In the genomic region with DNA sequence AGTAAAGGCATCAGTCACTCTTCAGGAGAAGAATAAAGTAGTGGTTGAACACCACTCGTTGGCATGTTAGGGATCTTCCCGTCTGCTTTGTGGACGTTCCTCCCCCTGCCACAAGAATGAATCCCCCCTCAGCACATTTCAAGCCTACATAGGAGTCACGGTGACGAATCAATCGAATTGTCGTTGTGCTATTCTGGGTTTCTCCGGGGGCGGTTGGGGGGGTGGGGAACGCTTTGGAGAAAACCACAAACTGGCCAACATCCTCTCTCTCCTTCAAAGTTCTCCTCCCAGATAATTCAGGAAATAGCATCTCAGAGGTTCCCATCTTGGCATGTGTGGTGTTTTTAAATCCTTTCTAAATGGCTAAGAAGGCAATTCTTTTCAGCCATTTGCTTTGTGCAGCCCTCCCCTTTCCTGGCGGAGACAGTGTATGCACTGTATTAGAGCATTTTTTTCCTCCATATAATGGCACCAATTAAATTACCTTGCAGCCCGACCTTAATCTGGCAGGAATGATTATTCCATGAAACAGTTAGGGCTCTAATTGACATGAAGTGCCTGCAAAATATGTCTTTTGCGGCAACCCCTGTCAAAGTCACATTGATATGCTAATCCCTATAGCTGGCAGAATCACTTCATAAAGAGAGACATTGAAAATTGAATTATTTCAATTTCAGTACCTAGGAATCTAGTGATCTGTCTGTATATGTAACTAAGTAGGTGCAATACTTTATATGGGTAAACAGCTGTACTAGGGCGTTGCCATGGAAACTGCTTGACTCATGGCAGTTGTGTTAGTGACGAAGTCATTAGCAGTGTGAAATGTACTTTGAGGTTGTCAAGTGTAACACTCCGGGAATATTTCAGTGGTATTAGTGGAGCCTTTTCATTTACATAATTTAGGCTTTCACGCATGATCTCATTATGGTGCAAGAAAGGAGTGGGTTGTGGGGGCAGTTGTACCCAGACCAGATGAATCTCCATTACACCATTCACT, we compare ENCODE assay signal across 13 cellular contexts.
DNase-seq lines count a peak whose midpoint lies in the region; ATAC-seq, FAIRE-seq and TF ChIP-seq lines count a peak whose summit lies in the region.
"Had no signal": no experiment of that assay in that cellular context is flagged by ENCODE, and none has a peak within 500 bp of the region (broad histone marks: within the 10 kb centered on the region; RNA-seq: fewer than 3 reads in every experiment).

No MANE protein-coding gene starts in this region.

- no peak overlapping the region for H3K27ac ChIP-seq in K562 (ENCODE audit: extremely low read depth, low read depth, low read length)
- H3K27ac ChIP-seq in mesenchymal stem cell (ENCODE audit: low read length, poor library complexity, severe bottlenecking) = no peak overlapping the region
- H3K27ac ChIP-seq in OCI-LY7 (ENCODE audit: low read depth, low read length, poor library complexity, severe bottlenecking) = no peak overlapping the region
- no peak overlapping the region for H3K27ac ChIP-seq in kidney (ENCODE audit: low read depth in 2 of 2, low read length in 2 of 2)
- H3K27ac ChIP-seq: adrenal gland, esophagus muscularis mucosa had no signal

- no peak for TF ChIP-seq EP300 in K562 (IDR thresholded peaks at IDR 0.05; ENCODE audit: low read length)

- no peak overlapping the region for H3K23ac ChIP-seq in mesenchymal stem cell (ENCODE audit: low read length in 2 of 2)

- no peaks in the 10 kb centered on the region for H3K9me3 Mint-ChIP-seq in immature natural killer cell
- H3K9me3 Mint-ChIP-seq: CD4-positive, alpha-beta memory T cell had no signal

- WGBS in K562 (ENCODE audit: insufficient coverage, low coverage, missing lambda C conversion rate) = 1% methylated on average over 16 of the region's 17 CpGs
- 85% methylated on average over 8 of the region's 17 CpGs for WGBS in mesenchymal stem cell

- H3K36me3 Mint-ChIP-seq in immature natural killer cell = no peaks in the 10 kb centered on the region
- H3K36me3 Mint-ChIP-seq: CD4-positive, alpha-beta memory T cell had no signal

- H3K79me2 ChIP-seq in K562 (ENCODE audit: control insufficient read depth, insufficient read depth, low read length) (no peaks in the 10 kb centered on the region), OCI-LY7 (ENCODE audit: insufficient read depth, low read depth, low read length) (no peaks in the 10 kb centered on the region)

- no peaks in the 10 kb centered on the region for H3K9me2 ChIP-seq in OCI-LY7 (ENCODE audit: insufficient read depth, low read length)

- BruUV-seq in K562 (replicated peaks; lab: Mats Ljungman, UMichigan) (no TSS peak), OCI-LY7 (replicated peaks; lab: Mats Ljungman, UMichigan) (no TSS peak)

- H2AFZ ChIP-seq in K562 (ENCODE audit: low read depth, low read length) (no peak overlapping the region), mesenchymal stem cell (ENCODE audit: low read depth, low read length) (no peak overlapping the region), OCI-LY7 (ENCODE audit: low read length) (no peak overlapping the region)

- H3K18ac ChIP-seq in mesenchymal stem cell (ENCODE audit: low read depth in 1 of 2, low read length in 2 of 2) = no peak overlapping the region

- H4K91ac ChIP-seq in mesenchymal stem cell (ENCODE audit: low read length) = no peak overlapping the region

- no peak overlapping the region for H3K27ac Mint-ChIP-seq in immature natural killer cell
- H3K27ac Mint-ChIP-seq: CD4-positive, alpha-beta memory T cell had no signal

- TF ChIP-seq RAD21 in K562 (CRISPR knock-in tag; conservative IDR thresholded peaks at IDR 0.05 in 1 of 2, IDR thresholded peaks at IDR 0.05 in 1 of 2) = no peak

- no peak for FAIRE-seq in K562 (lab: Jason Lieb, UNC)
- FAIRE-seq in kidney (lab: Jason Lieb, UNC) = no peak

- intact Hi-C loops in K562 (cut with micrococcal nuclease) = no loop called here
- intact Hi-C loops in OCI-LY7 (cut with micrococcal nuclease; ENCODE audit: unreplicated experiment) = no loop called here
- intact Hi-C loops in kidney (cut with DNase I) = no loop called here

- no peak for ATAC-seq in K562

- peaks cover 0 to 9% (median 4%) of the 10 kb centered on the region in 3 donors for H3K27me3 Mint-ChIP-seq in immature natural killer cell (ENCODE audit: low read depth in 3 of 3)

- H3K4me3 ChIP-seq in K562 (no peak overlapping the region), mesenchymal stem cell (ENCODE audit: insufficient read depth in 1 of 2, low read depth in 1 of 2, low read length in 2 of 2) (no peak overlapping the region), OCI-LY7 (ENCODE audit: low read depth, low read length, poor library complexity, severe bottlenecking) (no peak overlapping the region), kidney (ENCODE audit: low read length in 2 of 2) (no peak overlapping the region)
- H3K4me3 ChIP-seq: adrenal gland, esophagus muscularis mucosa had no signal

- H3K14ac ChIP-seq in mesenchymal stem cell (ENCODE audit: low read length in 2 of 2) = no peak overlapping the region

- H2BK120ac ChIP-seq in mesenchymal stem cell (ENCODE audit: low read depth, low read length) = no peak overlapping the region

- DNase-seq in DMS53 (lab: John Stamatoyannopoulos, UW) (peak; percentile 90), NCI-H1436 treated with DMSO at 0.1 percent for 48 hours (lab: John Stamatoyannopoulos, UW) (peak; percentile 74), K562 (ENCODE audit: extremely low read depth in 1 of 4, low spot score in 3 of 4) (peak in 1 of 4 experiments; percentile 4), mesenchymal stem cell (peak; percentile 45), OCI-LY7 (ENCODE audit: low spot score) (no peak), kidney (no peak), immature natural killer cell (no peak), GM20000 (ENCODE audit: low spot score) (no peak)
- DNase-seq: adrenal gland; CD4-positive, alpha-beta memory T cell; NCI-H446 treated with DMSO at 0.1 percent for 48 hours; T-helper 2 cell had no signal

- no peak for TF ChIP-seq CTCF in K562 (IDR thresholded peaks at IDR 0.05 in 2 of 3, conservative IDR thresholded peaks at IDR 0.05 in 1 of 3; ENCODE audit: insufficient read depth in 2 of 3, low read depth in 1 of 3, low read length in 3 of 3)
- TF ChIP-seq CTCF in OCI-LY7 (conservative IDR thresholded peaks at IDR 0.05; ENCODE audit: low read length) = no peak
- no peak for TF ChIP-seq CTCF in kidney (IDR thresholded peaks at IDR 0.05; ENCODE audit: borderline replicate concordance, extremely low read depth, insufficient read depth)
- no peak for TF ChIP-seq CTCF in GM20000 (IDR thresholded peaks at IDR 0.05; ENCODE audit: extremely low read depth, missing control alignments)

- in situ Hi-C loops in K562 (cut with MboI) = no loop called here

- H2BK5ac ChIP-seq in mesenchymal stem cell (ENCODE audit: low read depth, low read length, poor library complexity, severe bottlenecking) = no peak overlapping the region

- H3K4me3 Mint-ChIP-seq in immature natural killer cell = no peak overlapping the region
- H3K4me3 Mint-ChIP-seq: CD4-positive, alpha-beta memory T cell had no signal

- H3K4me1 Mint-ChIP-seq in immature natural killer cell = no peaks in the 10 kb centered on the region
- H3K4me1 Mint-ChIP-seq: CD4-positive, alpha-beta memory T cell had no signal

- CTCF ChIA-PET in K562 (lab: Yijun Ruan, JAX; ENCODE audit: low intra/inter-chr PET ratio) = no interaction called here
- CTCF ChIA-PET in OCI-LY7 (lab: Charles Lee; ENCODE audit: unreplicated experiment) = no interaction called here

- no peak overlapping the region for H3K4me2 ChIP-seq in K562 (ENCODE audit: insufficient read depth, low read length)
- no peak overlapping the region for H3K4me2 ChIP-seq in mesenchymal stem cell (ENCODE audit: low read length, poor library complexity, severe bottlenecking)
- no peak overlapping the region for H3K4me2 ChIP-seq in OCI-LY7 (ENCODE audit: low read length)

- H2BK12ac ChIP-seq in mesenchymal stem cell (ENCODE audit: low read length in 2 of 2) = no peak overlapping the region

- no peak overlapping the region for H3K9ac ChIP-seq in K562 (ENCODE audit: insufficient read depth in 1 of 2, low read depth in 2 of 2, low read length in 2 of 2)
- H3K9ac ChIP-seq in mesenchymal stem cell (ENCODE audit: low read length) = no peak overlapping the region
- no peak overlapping the region for H3K9ac ChIP-seq in kidney (ENCODE audit: low read length in 2 of 2)

- H4K20me1 ChIP-seq in K562 (replicated peaks; ENCODE audit: control insufficient read depth, insufficient read depth, low read length) (no peaks in the 10 kb centered on the region), OCI-LY7 (ENCODE audit: insufficient read depth, low read length) (no peaks in the 10 kb centered on the region)

- no peak overlapping the region for H4K8ac ChIP-seq in mesenchymal stem cell (ENCODE audit: low read length)

- H3K4me1 ChIP-seq in K562 (replicated peaks in 1 of 2; ENCODE audit: control insufficient read depth in 2 of 2, insufficient read depth in 2 of 2, low read length in 2 of 2) (no peaks in the 10 kb centered on the region), mesenchymal stem cell (ENCODE audit: control insufficient read depth, insufficient read depth, low read depth, low read length) (no peaks in the 10 kb centered on the region), OCI-LY7 (ENCODE audit: insufficient read depth, low read length, poor library complexity, severe bottlenecking) (no peaks in the 10 kb centered on the region), kidney (ENCODE audit: control insufficient read depth in 1 of 2, insufficient read depth in 1 of 2, low read depth in 1 of 2, low read length in 2 of 2) (no peaks in the 10 kb centered on the region)
- H3K4me1 ChIP-seq: adrenal gland, esophagus muscularis mucosa had no signal

- H2BK15ac ChIP-seq in mesenchymal stem cell (ENCODE audit: low read depth, poor library complexity, severe bottlenecking) = no peak overlapping the region

- TF ChIP-seq POLR2A in K562 (conservative IDR thresholded peaks at IDR 0.05) = no peak

- H3K27me3 ChIP-seq in K562 (ENCODE audit: control insufficient read depth in 2 of 2, insufficient read depth in 2 of 2, low read length in 2 of 2) (no peaks in the 10 kb centered on the region), mesenchymal stem cell (ENCODE audit: control insufficient read depth in 1 of 2, insufficient read depth in 1 of 2, low read length in 2 of 2) (peaks cover 6 to 21% of the 10 kb centered on the region in 2 experiments)
- H3K27me3 ChIP-seq: adrenal gland, esophagus muscularis mucosa had no signal

- no peak overlapping the region for H3K4ac ChIP-seq in mesenchymal stem cell (ENCODE audit: low read depth in 1 of 2, low read length in 2 of 2)

- no peak overlapping the region for H2AK5ac ChIP-seq in mesenchymal stem cell (ENCODE audit: low read length, severe bottlenecking)

- H3K9me1 ChIP-seq in K562 (ENCODE audit: control insufficient read depth, insufficient read depth, low read length) = no peaks in the 10 kb centered on the region

- no peaks in the 10 kb centered on the region for H3K79me1 ChIP-seq in mesenchymal stem cell (replicated peaks; ENCODE audit: low read length, poor library complexity, severe bottlenecking)

- POLR2A ChIA-PET in K562 (lab: Yijun Ruan, JAX) = no interaction called here
- POLR2A ChIA-PET in OCI-LY7 (lab: Charles Lee) = no interaction called here

- H3K36me3 ChIP-seq in K562 (ENCODE audit: control insufficient read depth, insufficient read depth, low read length) (no peaks in the 10 kb centered on the region), mesenchymal stem cell (ENCODE audit: control insufficient read depth in 1 of 2, insufficient read depth in 2 of 2, low read depth in 1 of 2, low read length in 2 of 2) (no peaks in the 10 kb centered on the region), OCI-LY7 (ENCODE audit: insufficient read depth, low read length) (no peaks in the 10 kb centered on the region), kidney (ENCODE audit: control insufficient read depth in 1 of 2, insufficient read depth in 2 of 2, low read length in 2 of 2) (no peaks in the 10 kb centered on the region)
- H3K36me3 ChIP-seq: adrenal gland, esophagus muscularis mucosa had no signal

- H3K9me3 ChIP-seq in K562 (replicated peaks; ENCODE audit: control insufficient read depth, insufficient read depth, low read depth, low read length) (no peaks in the 10 kb centered on the region), mesenchymal stem cell (ENCODE audit: control insufficient read depth, low read length) (no peaks in the 10 kb centered on the region), OCI-LY7 (ENCODE audit: low read length) (no peaks in the 10 kb centered on the region), kidney (ENCODE audit: control insufficient read depth in 1 of 2, low read length in 2 of 2) (no peaks in the 10 kb centered on the region)
- H3K9me3 ChIP-seq: adrenal gland, esophagus muscularis mucosa had no signal

Comparison
In these comparisons a context has a peak if more than half of its experiments do, and no peak if none do; other contexts are left out.
1. DNase-seq: peak in DMS53 (single experiment), NCI-H1436 treated with DMSO at 0.1 percent for 48 hours (single experiment) and mesenchymal stem cell (single experiment); none in OCI-LY7 (single experiment), kidney (single experiment), immature natural killer cell (0 of 3) and GM20000 (single experiment).